ENCODE assay signal across 8 cellular contexts in genomic region chr2:237473474-237474453, GRCh38. TPM values are rescaled to one million over a fixed set of nuclear protein-coding genes. Genes with fewer than 3 reads are reported as not detected.
A peak's percentile ranks its signal among the peaks of the same experiment; 100 is the strongest.
DNase-seq lines count a peak whose midpoint lies in the region; FAIRE-seq and TF ChIP-seq lines count a peak whose summit lies in the region.

No MANE protein-coding gene starts in this region.

- in situ Hi-C loops in GM23248 (cut with MboI): no loop called here

- peaks cover 13% of the 10 kb centered on the region; the same call in 1 of the 2 replicates for H3F3A ChIP-seq in GM23248 (ENCODE audit: insufficient read depth)

- DNase-seq in GM23248 (peak; percentile 74), RWPE1 (ENCODE audit: low spot score) (no peak), frontal cortex (ENCODE audit: low spot score in 2 of 2) (peak; percentile 41 to 60), skeletal muscle cell (ENCODE audit: low read depth) (peak; percentile 69), SK-N-DZ (ENCODE audit: low spot score) (no peak), NOMO-1 treated with dmso at 0.1 percent for 144 hours (lab: John Stamatoyannopoulos, UW; ENCODE audit: unreplicated experiment) (no peak)
- DNase-seq in stimulated activated CD4-positive, alpha-beta T cell treated with anti-CD3 and anti-CD28 coated beads, Interleukin-12 subunit alpha, Interleukin-12 subunit beta, amount 100 ng/mL, for 4 hours: no peak
- DNase-seq in stimulated activated CD4-positive, alpha-beta T cell treated with anti-CD3 and anti-CD28 coated beads, Interleukin-1b, Interleukin-23, amount 100 ng/mL, for 48 hours: no peak

- CTCF ChIA-PET in RWPE1 (lab: Yijun Ruan, JAX): interaction anchor here (0.5 to 4.2 kb wide), 7 partner anchors 11 to 1848 kb away, joined by 3 to 29 read pairs (median 3); no protein-coding TSS in a partner anchor

- FAIRE-seq in frontal cortex (lab: Jason Lieb, UNC): no peak

- H3K9ac ChIP-seq in GM23248: peak overlapping the region; percentile 91

- H4K20me1 ChIP-seq in GM23248 (ENCODE audit: insufficient read depth): no peaks in the 10 kb centered on the region

- H2AFZ ChIP-seq in GM23248: no peak overlapping the region

- H3K36me3 ChIP-seq in GM23248 (ENCODE audit: low read depth): no peaks in the 10 kb centered on the region

- WGBS in GM23248 (ENCODE audit: low coverage in 1 of 2, low lambda C conversion rate in 2 of 2, missing lambda C conversion rate in 2 of 2), 2 experiments: 86 to 87% methylated on average over 22 of the region's 22 CpGs

- no peak overlapping the region for H3K4me3 ChIP-seq in GM23248
- peak overlapping the region; percentile 54 for H3K4me3 ChIP-seq in skeletal muscle cell (ENCODE audit: low read depth, low read length)

- POLR2A ChIA-PET in RWPE1 (lab: Yijun Ruan, JAX; ENCODE audit: low non-redundant PET): no interaction called here

- H3K9me3 ChIP-seq in GM23248 (ENCODE audit: low read depth): no peaks in the 10 kb centered on the region

- peak overlapping the region; percentile 90 for H3K4me2 ChIP-seq in GM23248 (ENCODE audit: unreplicated experiment)

- no peaks in the 10 kb centered on the region for H3K79me2 ChIP-seq in GM23248 (ENCODE audit: insufficient read depth)

- H3K9me2 ChIP-seq in GM23248 (ENCODE audit: insufficient read depth): no peaks in the 10 kb centered on the region

- H3K4me1 ChIP-seq in GM23248 (ENCODE audit: insufficient read depth): peaks cover 21% of the 10 kb centered on the region

- no peak for TF ChIP-seq CTCF in RWPE1 (conservative IDR thresholded peaks at IDR 0.05; ENCODE audit: low read depth)

- peak overlapping the region; percentile 85 for H3K27ac ChIP-seq in GM23248
- H3K27ac ChIP-seq in RWPE1: peak overlapping the region; percentile 85

- no peaks in the 10 kb centered on the region for H3K27me3 ChIP-seq in GM23248 (replicated peaks; ENCODE audit: insufficient read depth)

RNA-seq across cellular contexts. Expression of gene MLPH, which starts 13.3 kb away (rescaled TPM):
- 4.7 and 8.1 TPM in 2 replicates for total RNA-seq in GM23248 (2014; rRNA removed; shearing (Covaris generic))
- polyA plus RNA-seq in GM23248 (2016; fragmentation: Nextera tagmentation; extraction: Ambion mirVana): 10.8 and 14.9 TPM in 2 replicates
- 0.82 TPM for total RNA-seq in frontal cortex
- polyA plus RNA-seq in SK-N-DZ (2014; cell fraction: cytosol; rRNA removed): not detected in 2 replicates
- not detected in 2 replicates for polyA plus RNA-seq in SK-N-DZ (2014; cell fraction: nucleus; rRNA removed)

RNA-seq across cellular contexts. Expression of gene COL6A3, which starts 59.8 kb away (rescaled TPM):
- 1,362 and 1,653 TPM in 2 replicates for total RNA-seq in GM23248 (2014; rRNA removed; shearing (Covaris generic))
- 344 and 350 TPM in 2 replicates for polyA plus RNA-seq in GM23248 (2016; fragmentation: Nextera tagmentation; extraction: Ambion mirVana)
- 12.2 TPM for total RNA-seq in frontal cortex
- 0.96 and 1.3 TPM in 2 replicates for polyA plus RNA-seq in SK-N-DZ (2014; cell fraction: cytosol; rRNA removed)
- polyA plus RNA-seq in SK-N-DZ (2014; cell fraction: nucleus; rRNA removed): 1.1 and 1.5 TPM in 2 replicates

Comparison
In these comparisons a context has a peak if more than half of its experiments do, and no peak if none do; other contexts are left out.
1. DNase-seq: peak in GM23248 (single experiment), frontal cortex (2 of 2) and skeletal muscle cell (single experiment); none in RWPE1 (single experiment), SK-N-DZ (single experiment), NOMO-1 treated with dmso at 0.1 percent for 144 hours (single experiment), stimulated activated CD4-positive, alpha-beta T cell treated with anti-CD3 and anti-CD28 coated beads, Interleukin-12 subunit alpha, Interleukin-12 subunit beta, amount 100 ng/mL, for 4 hours (single experiment) and stimulated activated CD4-positive, alpha-beta T cell treated with anti-CD3 and anti-CD28 coated beads, Interleukin-1b, Interleukin-23, amount 100 ng/mL, for 48 hours (single experiment).
2. RNA of gene COL6A3, which starts 59.8 kb away (total RNA-seq): 1,362 to 1,653 TPM in GM23248; 12.2 TPM in frontal cortex (single experiment); every median in the first group is over 100 times any median in the second.